11 cellular contexts compared by ENCODE assay signal in genomic region chr1:22005261-22006149, GRCh38. TPM values are rescaled to one million over a fixed set of nuclear protein-coding genes. Genes with fewer than 3 reads are reported as not detected.
DNase-seq lines count a peak whose midpoint lies in the region; ATAC-seq, FAIRE-seq and TF ChIP-seq lines count a peak whose summit lies in the region.
"Not testable (repeated sequence)": the region's sequence is repeated elsewhere in the genome, so short reads cannot be mapped to it uniquely, and the experiment has no call there.
"Had no signal": no experiment of that assay in that cellular context is flagged by ENCODE, and none has a peak within 500 bp of the region (broad histone marks: within the 10 kb centered on the region; RNA-seq: fewer than 3 reads in every experiment).

No MANE protein-coding gene starts in this region.

- not testable (repeated sequence) for TF ChIP-seq POLR2A in HCT116 (IDR thresholded peaks at IDR 0.05; ENCODE audit: borderline replicate concordance, extremely low read depth, insufficient read depth, insufficient read length); GM12878 (IDR thresholded peaks at IDR 0.05; ENCODE audit: low read depth, low read length); gastroesophageal sphincter (IDR thresholded peaks at IDR 0.05)

- not testable (repeated sequence) for H4K20me1 ChIP-seq in HCT116 (ENCODE audit: insufficient read depth); GM12878 (ENCODE audit: control insufficient read depth, insufficient read depth)

- H3K36me3 ChIP-seq in HCT116 (ENCODE audit: control insufficient read depth in 1 of 2, insufficient read depth in 2 of 2, low read length in 2 of 2); GM12878 (ENCODE audit: control insufficient read depth in 2 of 2, insufficient read depth in 2 of 2, low read length in 1 of 2); gastroesophageal sphincter: not testable (repeated sequence)

- H3K9me3 Mint-ChIP-seq in activated CD4-positive, alpha-beta T cell treated with anti-CD3 and anti-CD28 coated beads for 36 hours (ENCODE audit: low read depth); stimulated activated memory B cell treated with anti-CD40 and anti-IgM and Interleukin-4, amounts not matched to agents 10 μg/mL and 1 μg/mL and 100 μg/mL, for 72 hours: not testable (repeated sequence)

- not testable (repeated sequence) for H3K79me2 ChIP-seq in HCT116 (ENCODE audit: insufficient read depth, low read length); GM12878 (ENCODE audit: control insufficient read depth, insufficient read depth, low read length)

- peak; percentile 48 to 56 (median 55); a peak in 5 of 6 replicates for TF ChIP-seq CTCF in HCT116 (IDR thresholded peaks at IDR 0.05 in 2 of 3, conservative IDR thresholded peaks at IDR 0.05 in 1 of 3; ENCODE audit: borderline replicate concordance in 1 of 3, insufficient read depth in 1 of 3, low read depth in 2 of 3, low read length in 2 of 3)
- TF ChIP-seq CTCF in GM12878 (IDR thresholded peaks at IDR 0.05 in 2 of 3, conservative IDR thresholded peaks at IDR 0.05 in 1 of 3; ENCODE audit: control insufficient read depth in 2 of 3, extremely low read depth in 1 of 3, insufficient read depth in 1 of 3, low read depth in 3 of 3, low read length in 3 of 3) = peak in 2 of 3 experiments; percentile 10 to 11; a peak in 1 of 6 replicates
- TF ChIP-seq CTCF in gastroesophageal sphincter (IDR thresholded peaks at IDR 0.05) = peak in 1 of 4 experiments; percentile 33

- in situ Hi-C loops in GM12878 (cut with MboI) = loop anchor here (10.0 kb wide), 1 partner anchor 409 kb away; no protein-coding TSS in a partner anchor

- intact Hi-C loops in HCT116 (cut with micrococcal nuclease); activated CD4-positive, alpha-beta T cell treated with anti-CD3 and anti-CD28 coated beads for 36 hours (cut with DNase I, micrococcal nuclease); GM12878 (cut with micrococcal nuclease; ENCODE audit: unreplicated experiment): not testable (repeated sequence)

- CTCF ChIA-PET in HCT116 (lab: Charles Lee) (interaction anchor here (1.4 to 1.7 kb wide), 2 partner anchors 23 to 27 kb away, joined by 5 to 15 read pairs; no protein-coding TSS in a partner anchor), GM12878 (lab: Yijun Ruan, JAX) (interaction anchor here (0.7 kb wide), 2 partner anchors 25 to 39 kb away, joined by 3 to 4 read pairs; no protein-coding TSS in a partner anchor)
- CTCF ChIA-PET in activated CD4-positive, alpha-beta T cell treated with anti-CD3 and anti-CD28 coated beads for 36 hours (lab: Charles Lee) = interaction anchor here (0.5 kb wide), 1 partner anchor 147 kb away, joined by 4 read pairs; no protein-coding TSS in a partner anchor

- 39% methylated on average over 18 of the region's 18 CpGs for WGBS in GM12878 (ENCODE audit: insufficient coverage, insufficient replicate concordance, low lambda C conversion rate, missing lambda C conversion rate)
- WGBS in gastroesophageal sphincter (ENCODE audit: low coverage in 1 of 2), 2 donors = 36 to 65% methylated on average over 5 to 12 of the region's 18 CpGs

- not testable (repeated sequence) for H3K36me3 Mint-ChIP-seq in activated CD4-positive, alpha-beta T cell treated with anti-CD3 and anti-CD28 coated beads for 36 hours (ENCODE audit: low read depth); stimulated activated memory B cell treated with anti-CD40 and anti-IgM and Interleukin-4, amounts not matched to agents 10 μg/mL and 1 μg/mL and 100 μg/mL, for 72 hours

- H3K9ac ChIP-seq in HCT116 (ENCODE audit: low read length); GM12878 (ENCODE audit: control insufficient read depth, insufficient read depth, low read length): not testable (repeated sequence)

- not testable (repeated sequence) for H2AFZ ChIP-seq in HCT116 (ENCODE audit: low read depth, low read length, poor library complexity, severe bottlenecking); GM12878 (ENCODE audit: control insufficient read depth, low read depth, low read length)

- not testable (repeated sequence) for TF ChIP-seq EP300 in GM12878 (IDR thresholded peaks at IDR 0.05; ENCODE audit: borderline replicate concordance in 1 of 2, control insufficient read depth in 1 of 2, low read depth in 2 of 2, low read length in 2 of 2); gastroesophageal sphincter (IDR thresholded peaks at IDR 0.05)

- not testable (repeated sequence) for H3K4me3 ChIP-seq in HCT116 (replicated peaks in 1 of 2; ENCODE audit: low read depth in 1 of 2, low read length in 2 of 2); GM12878; gastroesophageal sphincter

- not testable (repeated sequence) for H3K4me1 ChIP-seq in HCT116 (ENCODE audit: control insufficient read depth in 1 of 2, insufficient read depth in 2 of 2, low read length in 2 of 2); GM12878 (ENCODE audit: control insufficient read depth, insufficient read depth, low read length); gastroesophageal sphincter

- not testable (repeated sequence) for H3K9me2 ChIP-seq in HCT116 (ENCODE audit: insufficient read depth)

- not testable (repeated sequence) for H3K9me3 ChIP-seq in HCT116 (ENCODE audit: control insufficient read depth in 1 of 2, insufficient read depth in 1 of 2, low read depth in 1 of 2, low read length in 2 of 2); GM12878 (replicated peaks; ENCODE audit: control insufficient read depth, insufficient read depth, low read length); gastroesophageal sphincter

- peak; percentile 58 for TF ChIP-seq RAD21 in HCT116 (IDR thresholded peaks at IDR 0.05; ENCODE audit: low read depth)
- not testable (repeated sequence) for TF ChIP-seq RAD21 in GM12878 (IDR thresholded peaks at IDR 0.05; ENCODE audit: insufficient read depth, low read depth, low read length)

- peak; percentile 99 for ATAC-seq in HCT116
- peak; percentile 74 for ATAC-seq in activated CD4-positive, alpha-beta T cell treated with anti-CD3 and anti-CD28 coated beads for 36 hours
- peak; percentile 85 for ATAC-seq in GM12878
- ATAC-seq in gastroesophageal sphincter = peak; percentile 30
- peak; percentile 48 for ATAC-seq in stimulated activated memory B cell treated with anti-CD40 and anti-IgM and Interleukin-4, amounts not matched to agents 10 μg/mL and 1 μg/mL and 100 μg/mL, for 72 hours

- not testable (repeated sequence) for FAIRE-seq in GM12878 (lab: Jason Lieb, UNC)

- H3K27me3 Mint-ChIP-seq in activated CD4-positive, alpha-beta T cell treated with anti-CD3 and anti-CD28 coated beads for 36 hours; stimulated activated memory B cell treated with anti-CD40 and anti-IgM and Interleukin-4, amounts not matched to agents 10 μg/mL and 1 μg/mL and 100 μg/mL, for 72 hours: not testable (repeated sequence)

- not testable (repeated sequence) for H3K4me2 ChIP-seq in HCT116 (ENCODE audit: low read length); GM12878 (ENCODE audit: control insufficient read depth, insufficient read depth)

- H3K27ac Mint-ChIP-seq in activated CD4-positive, alpha-beta T cell treated with anti-CD3 and anti-CD28 coated beads for 36 hours; stimulated activated memory B cell treated with anti-CD40 and anti-IgM and Interleukin-4, amounts not matched to agents 10 μg/mL and 1 μg/mL and 100 μg/mL, for 72 hours: not testable (repeated sequence)

- DNase-seq in CD1c-positive myeloid dendritic cell (ENCODE audit: extremely low spot score) (peak; percentile 56), HCT116 (ENCODE audit: low read depth, low spot score) (peak; percentile 51), NCI-H2196 (lab: John Stamatoyannopoulos, UW; ENCODE audit: unreplicated experiment) (peak; percentile 48), lung microvascular endothelial cell (ENCODE audit: low read depth in 2 of 2) (peak; percentile 66 to 69)
- DNase-seq in activated CD4-positive, alpha-beta T cell treated with anti-CD3 and anti-CD28 coated beads for 36 hours = peak; percentile 64
- not testable (repeated sequence) for DNase-seq in GM12878 (ENCODE audit: low read depth, low spot score)

- H3K27me3 ChIP-seq in HCT116 (ENCODE audit: insufficient read depth, low read length); GM12878 (replicated peaks in 1 of 2; ENCODE audit: control insufficient read depth in 2 of 2, insufficient read depth in 2 of 2, low read length in 1 of 2); gastroesophageal sphincter: not testable (repeated sequence)

- not testable (repeated sequence) for H3K4me1 Mint-ChIP-seq in activated CD4-positive, alpha-beta T cell treated with anti-CD3 and anti-CD28 coated beads for 36 hours; stimulated activated memory B cell treated with anti-CD40 and anti-IgM and Interleukin-4, amounts not matched to agents 10 μg/mL and 1 μg/mL and 100 μg/mL, for 72 hours

- SMC1A ChIA-PET in GM12878 (lab: Charles Lee; ENCODE audit: uncharacterized antibody, unreplicated experiment) = not testable (repeated sequence)

- BruUV-seq in HCT116 (replicated peaks; lab: Mats Ljungman, UMichigan); GM12878 (replicated peaks; lab: Mats Ljungman, UMichigan): not testable (repeated sequence)

- not testable (repeated sequence) for H3K4me3 Mint-ChIP-seq in activated CD4-positive, alpha-beta T cell treated with anti-CD3 and anti-CD28 coated beads for 36 hours; stimulated activated memory B cell treated with anti-CD40 and anti-IgM and Interleukin-4, amounts not matched to agents 10 μg/mL and 1 μg/mL and 100 μg/mL, for 72 hours

- RAD21 ChIA-PET in HCT116 (lab: Charles Lee; ENCODE audit: low non-redundant PET in 1 of 2, low total read pairs in 2 of 2, uncharacterized antibody in 2 of 2, unreplicated experiment in 2 of 2); GM12878 (lab: Charles Lee; ENCODE audit: unreplicated experiment): not testable (repeated sequence)

- POLR2A ChIA-PET in HCT116 (lab: Charles Lee) = interaction anchor here (1.1 kb wide), 1 partner anchor 25 kb away, joined by 3 read pairs; no protein-coding TSS in a partner anchor
- POLR2A ChIA-PET in activated CD4-positive, alpha-beta T cell treated with anti-CD3 and anti-CD28 coated beads for 36 hours (lab: Charles Lee); GM12878 (lab: Charles Lee): not testable (repeated sequence)

- H3K27ac ChIP-seq in HCT116 (ENCODE audit: low read depth, low read length); GM12878 (ENCODE audit: control insufficient read depth, insufficient read depth); gastroesophageal sphincter: not testable (repeated sequence)

RNA-seq across cellular contexts. Expression of gene CELA3A, which starts 4.0 kb away (rescaled TPM):
- total RNA-seq in HCT116 (2021; ENCODE audit: unreplicated experiment) (9.0 TPM), GM12878 (2014; rRNA removed) (not detected in 2 replicates), GM12878 (2014; rRNA removed; fragmentation: Illumina TruSeq; extraction: Trizol) (not detected in 2 replicates), GM12878 (2021) (7.6 and 9.0 TPM in 2 replicates), gastroesophageal sphincter (not detected), lung microvascular endothelial cell (not detected in 2 replicates)
- polyA plus RNA-seq in HCT116 (2012) = not detected in 2 replicates
- total RNA-seq in activated CD4-positive, alpha-beta T cell treated with anti-CD3 and anti-CD28 coated beads for 36 hours = not detected
- total RNA-seq in GM12878 (2013; cell fraction: nucleolus; rRNA removed) = not detected in 2 replicates
- polyA plus RNA-seq in GM12878 (2011; ENCODE audit: low read depth) = not detected
- polyA plus RNA-seq in GM12878 (2011; rRNA removed) (not detected in 2 replicates), GM12878 (2014; fragmentation: Illumina TruSeq; extraction: Trizol) (not detected in 2 replicates), GM12878 (2014; fragmentation: Nextera tagmentation; extraction: Ambion mirVana) (not detected), GM12878 (2014; rRNA removed) (not detected in 2 replicates), GM12878 (2016; fragmentation: Nextera tagmentation; extraction: Ambion mirVana) (not detected)
- not detected in 2 replicates for polyA plus RNA-seq in GM12878 (2011; cell fraction: cytosol; rRNA removed)
- polyA plus RNA-seq in GM12878 (2011; cell fraction: nucleus; rRNA removed) = not detected in 2 replicates
- polyA plus RNA-seq in GM12878 (2012) = not detected in 2 replicates
- not detected in 2 replicates for polyA minus RNA-seq in GM12878 (2011; rRNA and poly(A)+ RNA removed)
- polyA minus RNA-seq in GM12878 (2011; cell fraction: cytosol; rRNA and poly(A)+ RNA removed) = not detected in 2 replicates
- polyA minus RNA-seq in GM12878 (2011; cell fraction: nucleus; rRNA and poly(A)+ RNA removed) = not detected in 2 replicates
- total RNA-seq: CD8-positive, alpha-beta memory T cell; mesothelial cell of epicardium; Peyer's patch had no signal
- polyA plus RNA-seq: CD8-positive, alpha-beta memory T cell had no signal

RNA-seq across cellular contexts. Expression of gene CELA3B, which starts 28.7 kb away (rescaled TPM):
- 5.3 TPM for total RNA-seq in HCT116 (2021; ENCODE audit: unreplicated experiment)
- not detected in 2 replicates for polyA plus RNA-seq in HCT116 (2012)
- total RNA-seq in activated CD4-positive, alpha-beta T cell treated with anti-CD3 and anti-CD28 coated beads for 36 hours = not detected
- not detected in 2 replicates for total RNA-seq in GM12878 (2013; cell fraction: nucleolus; rRNA removed)
- not detected in 2 replicates for total RNA-seq in GM12878 (2014; rRNA removed)
- total RNA-seq in GM12878 (2014; rRNA removed; fragmentation: Illumina TruSeq; extraction: Trizol) = not detected in 2 replicates
- 4.1 and 6.4 TPM in 2 replicates for total RNA-seq in GM12878 (2021)
- polyA plus RNA-seq in GM12878 (2011; ENCODE audit: low read depth) = not detected
- not detected in 2 replicates for polyA plus RNA-seq in GM12878 (2011; rRNA removed)
- not detected in 2 replicates for polyA plus RNA-seq in GM12878 (2011; cell fraction: cytosol; rRNA removed)
- not detected in 2 replicates for polyA plus RNA-seq in GM12878 (2011; cell fraction: nucleus; rRNA removed)
- not detected in 2 replicates for polyA plus RNA-seq in GM12878 (2012)
- not detected in 2 replicates for polyA plus RNA-seq in GM12878 (2014; fragmentation: Illumina TruSeq; extraction: Trizol)
- polyA plus RNA-seq in GM12878 (2014; fragmentation: Nextera tagmentation; extraction: Ambion mirVana) = not detected
- not detected in 2 replicates for polyA plus RNA-seq in GM12878 (2014; rRNA removed)
- not detected for polyA plus RNA-seq in GM12878 (2016; fragmentation: Nextera tagmentation; extraction: Ambion mirVana)
- polyA minus RNA-seq in GM12878 (2011; rRNA and poly(A)+ RNA removed) = not detected in 2 replicates
- polyA minus RNA-seq in GM12878 (2011; cell fraction: cytosol; rRNA and poly(A)+ RNA removed) = not detected in 2 replicates
- not detected in 2 replicates for polyA minus RNA-seq in GM12878 (2011; cell fraction: nucleus; rRNA and poly(A)+ RNA removed)
- total RNA-seq in gastroesophageal sphincter = not detected
- total RNA-seq in lung microvascular endothelial cell = under 0.01 TPM in 1 of 2 replicates, not detected in the other
- total RNA-seq: CD8-positive, alpha-beta memory T cell; mesothelial cell of epicardium; Peyer's patch had no signal
- polyA plus RNA-seq: CD8-positive, alpha-beta memory T cell had no signal

RNA-seq across cellular contexts. Expression of gene CDC42, which starts 47.0 kb away (rescaled TPM):
- total RNA-seq in HCT116 (2021; ENCODE audit: unreplicated experiment) = 217 TPM
- 90.4 and 106 TPM in 2 replicates for polyA plus RNA-seq in HCT116 (2012)
- total RNA-seq in activated CD4-positive, alpha-beta T cell treated with anti-CD3 and anti-CD28 coated beads for 36 hours = 100 to 1,000 TPM; 298 to 339 TPM
- 56.5 and 59.3 TPM in 2 replicates for total RNA-seq in GM12878 (2013; cell fraction: nucleolus; rRNA removed)
- total RNA-seq in GM12878 (2014; rRNA removed) = 350 and 429 TPM in 2 replicates
- total RNA-seq in GM12878 (2014; rRNA removed; fragmentation: Illumina TruSeq; extraction: Trizol) = 418 and 422 TPM in 2 replicates
- total RNA-seq in GM12878 (2021) = 302 and 307 TPM in 2 replicates
- polyA plus RNA-seq in GM12878 (2011; ENCODE audit: low read depth) = 600 TPM
- polyA plus RNA-seq in GM12878 (2011; rRNA removed) = 479 and 776 TPM in 2 replicates
- 185 and 243 TPM in 2 replicates for polyA plus RNA-seq in GM12878 (2011; cell fraction: cytosol; rRNA removed)
- polyA plus RNA-seq in GM12878 (2011; cell fraction: nucleus; rRNA removed) = 95.9 and 111 TPM in 2 replicates
- polyA plus RNA-seq in GM12878 (2012) = 274 and 336 TPM in 2 replicates
- polyA plus RNA-seq in GM12878 (2014; fragmentation: Illumina TruSeq; extraction: Trizol) = 426 and 542 TPM in 2 replicates
- polyA plus RNA-seq in GM12878 (2014; fragmentation: Nextera tagmentation; extraction: Ambion mirVana) = 100 to 1,000 TPM; 286 to 442 TPM
- 230 and 275 TPM in 2 replicates for polyA plus RNA-seq in GM12878 (2014; rRNA removed)
- polyA plus RNA-seq in GM12878 (2016; fragmentation: Nextera tagmentation; extraction: Ambion mirVana) = 100 to 1,000 TPM; 184 to 200 TPM
- 265 and 457 TPM in 2 replicates for polyA minus RNA-seq in GM12878 (2011; rRNA and poly(A)+ RNA removed)
- polyA minus RNA-seq in GM12878 (2011; cell fraction: cytosol; rRNA and poly(A)+ RNA removed) = 121 and 123 TPM in 2 replicates
- polyA minus RNA-seq in GM12878 (2011; cell fraction: nucleus; rRNA and poly(A)+ RNA removed) = 21.6 and 24.3 TPM in 2 replicates
- total RNA-seq in gastroesophageal sphincter = 100 to 1,000 TPM; 190 to 309 (median 205) TPM
- 227 and 372 TPM in 2 replicates for total RNA-seq in lung microvascular endothelial cell

Comparison
In these comparisons a context has a peak if more than half of its experiments do, and no peak if none do; other contexts are left out.
1. ATAC-seq: peak in every context shown above with its lines; median percentile 99 in HCT116; 85 in GM12878; 74 in activated CD4-positive, alpha-beta T cell treated with anti-CD3 and anti-CD28 coated beads for 36 hours; 48 in stimulated activated memory B cell treated with anti-CD40 and anti-IgM and Interleukin-4, amounts not matched to agents 10 μg/mL and 1 μg/mL and 100 μg/mL, for 72 hours; 30 in gastroesophageal sphincter.